In the genomic region with DNA sequence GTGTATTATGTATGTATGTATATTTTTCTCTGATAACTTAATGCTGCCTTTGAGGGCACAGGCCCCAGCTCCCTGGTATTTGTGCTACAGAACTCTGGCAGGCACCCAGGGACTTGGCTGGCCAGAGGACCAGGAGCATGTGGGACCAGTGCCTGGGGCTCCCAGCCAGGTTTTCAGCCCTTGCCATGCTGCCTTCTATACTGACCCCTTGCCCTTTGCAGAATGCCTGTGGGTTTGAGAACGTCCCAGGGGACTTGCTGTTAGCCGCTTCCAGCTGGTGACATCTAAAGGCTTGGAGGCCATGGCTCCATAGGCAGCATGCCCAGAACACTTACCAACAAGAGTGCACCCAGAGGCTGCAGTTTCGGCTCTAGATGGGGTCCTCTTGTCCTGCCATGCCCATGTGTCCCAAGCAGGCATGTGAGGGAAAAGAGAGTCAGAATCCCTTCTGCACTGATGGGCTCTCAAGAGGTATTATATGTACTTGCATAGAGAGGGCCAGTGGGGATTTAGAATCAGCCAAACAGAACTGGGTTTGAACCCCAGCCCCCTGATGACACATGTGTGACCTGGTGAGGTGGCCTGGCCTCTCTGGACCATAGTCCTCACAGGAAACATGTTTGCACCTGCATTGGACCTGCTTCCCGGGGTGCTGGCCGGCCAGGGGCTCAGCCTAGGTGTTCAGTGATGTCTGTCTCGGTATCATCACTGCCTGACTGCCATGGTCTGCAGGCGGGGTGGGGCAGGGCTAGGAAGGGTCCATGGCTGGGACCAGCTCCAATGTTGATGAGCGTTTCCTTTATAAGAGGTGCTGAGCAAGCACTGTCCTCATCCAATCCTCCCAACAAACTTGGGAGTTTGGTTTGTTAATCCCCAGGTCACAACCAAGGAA, we compare ENCODE assay signal across 1 cellular context.
TF ChIP-seq lines count a peak whose summit lies in the region.

No MANE protein-coding gene starts in this region.

TF ChIP-seq in IMR-90, 13 proteins besides CTCF, POLR2A, EP300 and RAD21 (continued from another document):
- TF ChIP-seq, protein P1, sequence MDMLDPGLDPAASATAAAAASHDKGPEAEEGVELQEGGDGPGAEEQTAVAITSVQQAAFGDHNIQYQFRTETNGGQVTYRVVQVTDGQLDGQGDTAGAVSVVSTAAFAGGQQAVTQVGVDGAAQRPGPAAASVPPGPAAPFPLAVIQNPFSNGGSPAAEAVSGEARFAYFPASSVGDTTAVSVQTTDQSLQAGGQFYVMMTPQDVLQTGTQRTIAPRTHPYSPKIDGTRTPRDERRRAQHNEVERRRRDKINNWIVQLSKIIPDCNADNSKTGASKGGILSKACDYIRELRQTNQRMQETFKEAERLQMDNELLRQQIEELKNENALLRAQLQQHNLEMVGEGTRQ (IDR thresholded peaks at IDR 0.05; ENCODE audit: low read depth, low read length), result no peak
- TF ChIP-seq FOS (IDR thresholded peaks at IDR 0.05; ENCODE audit: low read depth, low read length), result no peak
- TF ChIP-seq RFX5 (IDR thresholded peaks at IDR 0.05; ENCODE audit: low read depth, low read length), result no peak
- no peak for TF ChIP-seq CEBPB (IDR thresholded peaks at IDR 0.05; ENCODE audit: low read depth, low read length)
- no peak for TF ChIP-seq MAFK (IDR thresholded peaks at IDR 0.05; ENCODE audit: low read depth, low read length)
- no peak for TF ChIP-seq CHD1 (IDR thresholded peaks at IDR 0.05; ENCODE audit: low read depth, low read length)
